Comparison of ENCODE assay signal across 11 cellular contexts in genomic region chr2:42663828-42664227, GRCh38.
DNase-seq lines count a peak whose midpoint lies in the region; ATAC-seq and TF ChIP-seq lines count a peak whose summit lies in the region.
"Had no signal": no experiment of that assay in that cellular context is flagged by ENCODE, and none has a peak within 500 bp of the region (broad histone marks: within the 10 kb centered on the region; RNA-seq: fewer than 3 reads in every experiment).

No MANE protein-coding gene starts in this region.

- H3K27ac Mint-ChIP-seq in activated naive CD8-positive, alpha-beta T cell, result peak overlapping the region; percentile 42
- no peak overlapping the region for H3K27ac Mint-ChIP-seq in activated naive CD8-positive, alpha-beta T cell treated with anti-CD3 and anti-CD28 coated beads, Interleukin-2, amount 50 U/mL, for 24 hours

- no peaks in the 10 kb centered on the region for H3K9me3 ChIP-seq in upper lobe of right lung
- H3K9me3 ChIP-seq: body of pancreas, mucosa of descending colon, thoracic aorta had no signal

- no peak overlapping the region for H3K4me3 ChIP-seq in upper lobe of right lung
- H3K4me3 ChIP-seq: body of pancreas, mucosa of descending colon, thoracic aorta had no signal

- peaks cover 12% of the 10 kb centered on the region for H3K36me3 ChIP-seq in upper lobe of right lung
- H3K36me3 ChIP-seq: thoracic aorta had no signal

- peaks cover 5% of the 10 kb centered on the region for H3K4me1 ChIP-seq in upper lobe of right lung

- no peak overlapping the region for H3K4me3 Mint-ChIP-seq in activated naive CD8-positive, alpha-beta T cell
- H3K4me3 Mint-ChIP-seq in activated naive CD8-positive, alpha-beta T cell treated with anti-CD3 and anti-CD28 coated beads, Interleukin-2, amount 50 U/mL, for 24 hours, result no peak overlapping the region

- intact Hi-C loops in upper lobe of right lung (cut with DNase I), result no loop called here

- no peak for ATAC-seq in activated naive CD8-positive, alpha-beta T cell treated with anti-CD3 and anti-CD28 coated beads, Interleukin-2, amount 50 U/mL, for 24 hours
- ATAC-seq in HG03095 (IDR thresholded peaks at IDR 0.05; ENCODE audit: unreplicated experiment), result peak; percentile 50
- ATAC-seq in upper lobe of right lung, result peak; percentile 28

- no peak overlapping the region for H3K27ac ChIP-seq in upper lobe of right lung
- H3K27ac ChIP-seq: body of pancreas, thoracic aorta had no signal

- no peaks in the 10 kb centered on the region for H3K9me3 Mint-ChIP-seq in activated naive CD8-positive, alpha-beta T cell (ENCODE audit: low read depth)
- H3K9me3 Mint-ChIP-seq in activated naive CD8-positive, alpha-beta T cell treated with anti-CD3 and anti-CD28 coated beads, Interleukin-2, amount 50 U/mL, for 24 hours, result no peaks in the 10 kb centered on the region

- DNase-seq in activated naive CD8-positive, alpha-beta T cell treated with anti-CD3 and anti-CD28 coated beads, Interleukin-2, amount 50 U/mL, for 24 hours, result no peak
- peak; percentile 29 for DNase-seq in SKM-1 treated with dmso at 0.1 percent for 144 hours (lab: John Stamatoyannopoulos, UW; ENCODE audit: unreplicated experiment)
- DNase-seq in upper lobe of right lung, result no peak
- DNase-seq in NCI-H524 (lab: John Stamatoyannopoulos, UW), result no peak
- DNase-seq in superior temporal gyrus (ENCODE audit: extremely low spot score), result no peak
- no peak for DNase-seq in inferior parietal cortex (ENCODE audit: extremely low spot score)

- TF ChIP-seq CTCF in upper lobe of right lung (IDR thresholded peaks at IDR 0.05), result no peak

- no peaks in the 10 kb centered on the region for H3K27me3 ChIP-seq in upper lobe of right lung
- H3K27me3 ChIP-seq: body of pancreas had no signal

- no peaks in the 10 kb centered on the region for H3K27me3 Mint-ChIP-seq in activated naive CD8-positive, alpha-beta T cell
- no peaks in the 10 kb centered on the region for H3K27me3 Mint-ChIP-seq in activated naive CD8-positive, alpha-beta T cell treated with anti-CD3 and anti-CD28 coated beads, Interleukin-2, amount 50 U/mL, for 24 hours

- H3K4me1 Mint-ChIP-seq in activated naive CD8-positive, alpha-beta T cell (ENCODE audit: low read depth), result peaks cover 24% of the 10 kb centered on the region
- H3K4me1 Mint-ChIP-seq in activated naive CD8-positive, alpha-beta T cell treated with anti-CD3 and anti-CD28 coated beads, Interleukin-2, amount 50 U/mL, for 24 hours, result peaks cover 13% of the 10 kb centered on the region

- H3K36me3 Mint-ChIP-seq in activated naive CD8-positive, alpha-beta T cell, result peaks cover 3% of the 10 kb centered on the region
- peaks cover 3% of the 10 kb centered on the region for H3K36me3 Mint-ChIP-seq in activated naive CD8-positive, alpha-beta T cell treated with anti-CD3 and anti-CD28 coated beads, Interleukin-2, amount 50 U/mL, for 24 hours (ENCODE audit: low read depth)
